31 cellular contexts compared by ENCODE assay signal in genomic region chr15:79990997-79991334, GRCh38. TPM values are rescaled to one million over a fixed set of nuclear protein-coding genes. Genes with fewer than 3 reads are reported as not detected.
"Had no signal": no experiment of that assay in that cellular context is flagged by ENCODE, and none has a peak within 500 bp of the region (broad histone marks: within the 10 kb centered on the region; RNA-seq: fewer than 3 reads in every experiment).

No MANE protein-coding gene starts in this region.

- H3K27me3 Mint-ChIP-seq: activated B cell treated with CpG ODN at 0.5 μM for 24 hours; activated CD8-positive, alpha-beta T cell treated with anti-CD3 and anti-CD28 coated beads for 36 hours had no signal

- H3K36me3 Mint-ChIP-seq: activated naive CD4-positive, alpha-beta T cell treated with anti-CD3 and anti-CD28 coated beads, Interleukin-2, amount 10 ng/mL, durations not matched to agents 7 days and 5 days; activated naive CD4-positive, alpha-beta T cell treated with anti-CD3 and anti-CD28 coated beads, Interleukin-2, amount 50 U/mL, for 72 hours; activated naive CD8-positive, alpha-beta T cell treated with anti-CD3 and anti-CD28 coated beads, Interleukin-2, amount 10 ng/mL, durations not matched to agents 7 days and 5 days; brain had no signal

- ATAC-seq: activated CD4-positive, CD25-positive, alpha-beta regulatory T cell treated with anti-CD3 and anti-CD28 coated beads, Interleukin-2, amount 50 U/mL, for 24 hours; activated CD8-positive, alpha-beta T cell treated with anti-CD3 and anti-CD28 coated beads for 36 hours; activated naive CD4-positive, alpha-beta T cell treated with anti-CD3 and anti-CD28 coated beads, Interleukin-2, amount 50 U/mL, for 72 hours; gastroesophageal sphincter had no signal

- H3K4me3 Mint-ChIP-seq: activated B cell treated with CpG ODN at 0.5 μM for 24 hours; activated CD8-positive, alpha-beta T cell treated with anti-CD3 and anti-CD28 coated beads for 36 hours; activated naive CD4-positive, alpha-beta T cell treated with anti-CD3 and anti-CD28 coated beads, Interleukin-2, amount 10 ng/mL, durations not matched to agents 7 days and 5 days; activated naive CD8-positive, alpha-beta T cell treated with anti-CD3 and anti-CD28 coated beads, Interleukin-2, amount 10 ng/mL, durations not matched to agents 7 days and 5 days; activated T-helper 1 cell treated with anti-CD3 and anti-CD28 coated beads, Interleukin-12 subunit alpha, Interleukin-12 subunit beta, Interleukin-2, Interleukin-4 antibody, amounts not matched to agents 30 ng/mL and 10 ng/mL and 1 ng/mL, durations not matched to agents 14 hours and 24 hours and 36 hours; brain had no signal

- H3K4me1 ChIP-seq: ascending aorta, breast epithelium, colonic mucosa, esophagus squamous epithelium, gastroesophageal sphincter had no signal

- H3K36me3 ChIP-seq: ascending aorta, breast epithelium, cardiac muscle cell, colonic mucosa, esophagus squamous epithelium, gastroesophageal sphincter had no signal

- H3K27ac Mint-ChIP-seq: activated B cell treated with CpG ODN at 0.5 μM for 24 hours; activated CD8-positive, alpha-beta T cell treated with anti-CD3 and anti-CD28 coated beads for 36 hours; activated naive CD4-positive, alpha-beta T cell treated with anti-CD3 and anti-CD28 coated beads, Interleukin-2, amount 10 ng/mL, durations not matched to agents 7 days and 5 days; activated naive CD4-positive, alpha-beta T cell treated with anti-CD3 and anti-CD28 coated beads, Interleukin-2, amount 50 U/mL, for 72 hours; activated naive CD8-positive, alpha-beta T cell treated with anti-CD3 and anti-CD28 coated beads, Interleukin-2, amount 10 ng/mL, durations not matched to agents 7 days and 5 days; activated T-helper 1 cell treated with anti-CD3 and anti-CD28 coated beads, Interleukin-12 subunit alpha, Interleukin-12 subunit beta, Interleukin-2, Interleukin-4 antibody, amounts not matched to agents 30 ng/mL and 10 ng/mL and 1 ng/mL, durations not matched to agents 14 hours and 24 hours and 36 hours; activated T-helper 2 cell treated with anti-CD3 and anti-CD28 coated beads, Interferon-gamma antibody, Interleukin-2, Interleukin-4, amounts not matched to agents 10 μg/mL and 5 μg/mL and 100 μg/mL, durations not matched to agents 14 hours and 24 hours and 36 hours; brain had no signal

- H3K9me3 Mint-ChIP-seq: activated B cell treated with CpG ODN at 0.5 μM for 24 hours; activated CD8-positive, alpha-beta T cell treated with anti-CD3 and anti-CD28 coated beads for 36 hours; activated naive CD4-positive, alpha-beta T cell treated with anti-CD3 and anti-CD28 coated beads, Interleukin-2, amount 10 ng/mL, durations not matched to agents 7 days and 5 days; activated naive CD4-positive, alpha-beta T cell treated with anti-CD3 and anti-CD28 coated beads, Interleukin-2, amount 50 U/mL, for 72 hours; activated naive CD8-positive, alpha-beta T cell treated with anti-CD3 and anti-CD28 coated beads, Interleukin-2, amount 10 ng/mL, durations not matched to agents 7 days and 5 days; activated T-helper 1 cell treated with anti-CD3 and anti-CD28 coated beads, Interleukin-12 subunit alpha, Interleukin-12 subunit beta, Interleukin-2, Interleukin-4 antibody, amounts not matched to agents 30 ng/mL and 10 ng/mL and 1 ng/mL, durations not matched to agents 14 hours and 24 hours and 36 hours; activated T-helper 2 cell treated with anti-CD3 and anti-CD28 coated beads, Interferon-gamma antibody, Interleukin-2, Interleukin-4, amounts not matched to agents 10 μg/mL and 5 μg/mL and 100 μg/mL, durations not matched to agents 14 hours and 24 hours and 36 hours; brain had no signal

- H3K27ac ChIP-seq: ascending aorta, breast epithelium, cardiac muscle cell, colonic mucosa, epithelial cell of prostate, esophagus squamous epithelium, gastroesophageal sphincter had no signal

- DNase-seq: activated B cell treated with CpG ODN at 0.5 μM for 24 hours; activated CD4-positive, alpha-beta T cell treated with anti-CD3 and anti-CD28 coated beads for 48 hours; activated CD4-positive, alpha-beta T cell treated with anti-CD3 and anti-CD28 coated beads, Interleukin-2, amount 50 U/mL, for 1 hour; activated CD4-positive, alpha-beta T cell treated with anti-CD3 and anti-CD28 coated beads, Interleukin-2, amount 50 U/mL, for 48 hours; activated CD8-positive, alpha-beta T cell treated with anti-CD3 and anti-CD28 coated beads for 36 hours; activated effector memory CD4-positive, alpha-beta T cell treated with anti-CD3 and anti-CD28 coated beads, Interleukin-2, amount 50 U/mL, for 16 hours; activated naive CD4-positive, alpha-beta T cell; activated naive CD4-positive, alpha-beta T cell treated with anti-CD3 and anti-CD28 coated beads, Interleukin-2, amount 10 ng/mL, durations not matched to agents 7 days and 5 days; activated naive CD8-positive, alpha-beta T cell treated with anti-CD3 and anti-CD28 coated beads, Interleukin-2, amount 10 ng/mL, durations not matched to agents 7 days and 5 days; activated T-cell treated with anti-CD3 and anti-CD28 coated beads, Interleukin-2, amount 50 U/mL, for 1 hour; activated T-cell treated with anti-CD3 and anti-CD28 coated beads, Interleukin-2, amount 50 U/mL, for 48 hours; central memory CD4-positive, alpha-beta T cell; cerebellar nuclear complex; colonic mucosa; effector CD8-positive, alpha-beta T cell; esophagus squamous epithelium; foreskin melanocyte; T-helper 2 cell had no signal

- H3K27me3 ChIP-seq: ascending aorta, breast epithelium, cardiac muscle cell, colonic mucosa, gastroesophageal sphincter had no signal

- H3K4me3 ChIP-seq: ascending aorta, breast epithelium, cardiac muscle cell, colonic mucosa, esophagus squamous epithelium, gastroesophageal sphincter had no signal

- H3K9me3 ChIP-seq: ascending aorta, breast epithelium, colonic mucosa, esophagus squamous epithelium, gastroesophageal sphincter had no signal

RNA-seq across cellular contexts. Expression of gene BCL2A1, which starts 20.0 kb away (rescaled TPM):
- total RNA-seq: ascending aorta, cardiac muscle cell, endothelial cell of umbilical vein, fibroblast of villous mesenchyme, glomerular endothelial cell had no signal
- polyA plus RNA-seq: endothelial cell of umbilical vein had no signal
